9 cellular contexts compared by ENCODE assay signal in genomic region chr2:30446602-30447148, GRCh38. TPM values are rescaled to one million over a fixed set of nuclear protein-coding genes. Genes with fewer than 3 reads are reported as not detected.
DNase-seq lines count a peak whose midpoint lies in the region; ATAC-seq, FAIRE-seq and TF ChIP-seq lines count a peak whose summit lies in the region.
"Had no signal": no experiment of that assay in that cellular context is flagged by ENCODE, and none has a peak within 500 bp of the region (broad histone marks: within the 10 kb centered on the region; RNA-seq: fewer than 3 reads in every experiment).

No MANE protein-coding gene starts in this region.

- BruUV-seq in GM12878 (replicated peaks; lab: Mats Ljungman, UMichigan) = no TSS peak

- peaks cover 15% of the 10 kb centered on the region; the same call in 1 of the 2 replicates for H3K27me3 ChIP-seq in HUES64 (ENCODE audit: insufficient read depth, low read length)
- H3K27me3 ChIP-seq in GM12878 (replicated peaks in 1 of 2; ENCODE audit: control insufficient read depth in 2 of 2, insufficient read depth in 2 of 2, low read length in 1 of 2) = no peaks in the 10 kb centered on the region
- H3K27me3 ChIP-seq in upper lobe of right lung = no peaks in the 10 kb centered on the region

- DNase-seq in NCI-H1105 treated with DMSO at 0.1 percent for 48 hours (lab: John Stamatoyannopoulos, UW) = peak; percentile 28
- DNase-seq in NCI-H1105 (lab: John Stamatoyannopoulos, UW) = no peak
- no peak for DNase-seq in GM12878 (ENCODE audit: low read depth, low spot score)
- DNase-seq in lower leg skin (ENCODE audit: low spot score in 2 of 2) = no peak
- no peak for DNase-seq in upper lobe of right lung
- DNase-seq in NCI-H1436 treated with DMSO at 0.1 percent for 48 hours (lab: John Stamatoyannopoulos, UW) = no peak
- no peak for DNase-seq in T1000 (lab: John Stamatoyannopoulos, UW)

- 0 out of 2 replicates have a peak, but pooled peaks have one; percentile 6 for TF ChIP-seq RAD21 in GM12878 (IDR thresholded peaks at IDR 0.05; ENCODE audit: insufficient read depth, low read depth, low read length)

- in situ Hi-C loops in GM12878 (cut with MboI) = loop anchor here (5.0 kb wide), 1 partner anchor 261 kb away; no protein-coding TSS in a partner anchor

- no peaks in the 10 kb centered on the region for H3K36me3 ChIP-seq in HUES64 (ENCODE audit: insufficient read depth, low read length)
- H3K36me3 ChIP-seq in GM12878 (ENCODE audit: control insufficient read depth in 2 of 2, insufficient read depth in 2 of 2, low read length in 1 of 2) = no peaks in the 10 kb centered on the region
- H3K36me3 ChIP-seq in upper lobe of right lung = no peaks in the 10 kb centered on the region

- H4K20me1 ChIP-seq in GM12878 (ENCODE audit: control insufficient read depth, insufficient read depth) = no peaks in the 10 kb centered on the region

- H3K4me2 ChIP-seq in GM12878 (ENCODE audit: control insufficient read depth, insufficient read depth) = peak overlapping the region; percentile 96

- POLR2A ChIA-PET in GM12878 (lab: Charles Lee) = interaction anchor here (0.9 to 1.6 kb wide), 4 partner anchors 10 to 224 kb away, joined by 3 to 4 read pairs (median 4); no protein-coding TSS in a partner anchor

- H3K27ac ChIP-seq in HUES64 (ENCODE audit: low read depth, low read length) = no peak overlapping the region; the same call in 1 of the 2 replicates
- H3K27ac ChIP-seq in GM12878 (ENCODE audit: control insufficient read depth, insufficient read depth) = peak overlapping the region; percentile 77
- H3K27ac ChIP-seq in upper lobe of right lung = peak overlapping the region; percentile 85

- TF ChIP-seq EP300 in GM12878 (IDR thresholded peaks at IDR 0.05; ENCODE audit: borderline replicate concordance in 1 of 2, control insufficient read depth in 1 of 2, low read depth in 2 of 2, low read length in 2 of 2) = no peak

- SMC1A ChIA-PET in GM12878 (lab: Charles Lee; ENCODE audit: uncharacterized antibody, unreplicated experiment) = interaction anchor here (0.7 to 4.2 kb wide), 19 partner anchors 9 to 282 kb away, joined by 3 to 26 read pairs (median 4); no protein-coding TSS in a partner anchor

- H3K4me3 ChIP-seq in HUES64 (ENCODE audit: low read length) (peak overlapping the region; percentile 91), GM12878 (peak overlapping the region; percentile 93), lower leg skin (ENCODE audit: low read depth, poor library complexity, severe bottlenecking) (peak overlapping the region; percentile 83), upper lobe of right lung (peak overlapping the region; percentile 96)

- H2AFZ ChIP-seq in GM12878 (ENCODE audit: control insufficient read depth, low read depth, low read length) = peak overlapping the region; percentile 98

- intact Hi-C loops in GM12878 (cut with micrococcal nuclease; ENCODE audit: unreplicated experiment) (loop anchor here (2.0 to 5.0 kb wide), 3 partner anchors 109 to 239 kb away; no protein-coding TSS in a partner anchor), lower leg skin (cut with DNase I; ENCODE audit: low total_unique reads) (no loop called here), upper lobe of right lung (cut with DNase I) (no loop called here)

- TF ChIP-seq POLR2A in GM12878 (IDR thresholded peaks at IDR 0.05; ENCODE audit: low read depth, low read length) = no peak
- TF ChIP-seq POLR2A in lower leg skin (IDR thresholded peaks at IDR 0.05) = no peak

- peak; percentile 25 for ATAC-seq in GM12878
- ATAC-seq in upper lobe of right lung = no peak

- WGBS in HUES64 = 16% methylated on average over 12 of the region's 12 CpGs
- under 1% methylated on average over 12 of the region's 12 CpGs for WGBS in GM12878 (ENCODE audit: insufficient coverage, insufficient replicate concordance, low lambda C conversion rate, missing lambda C conversion rate)
- 2 to 18% methylated on average over 12 of the region's 12 CpGs for WGBS in lower leg skin, 2 donors

- peaks cover 11% of the 10 kb centered on the region for H3K4me1 ChIP-seq in HUES64 (ENCODE audit: insufficient read depth, low read length)
- no peaks in the 10 kb centered on the region; the same call in 1 of the 2 replicates for H3K4me1 ChIP-seq in GM12878 (ENCODE audit: control insufficient read depth, insufficient read depth, low read length)
- no peaks in the 10 kb centered on the region for H3K4me1 ChIP-seq in upper lobe of right lung

- CTCF ChIA-PET in GM12878 (lab: Yijun Ruan, JAX) = interaction anchor here (0.6 to 2.1 kb wide), 14 partner anchors 10 to 282 kb away, joined by 3 to 13 read pairs (median 3); no protein-coding TSS in a partner anchor

- peaks cover 25% of the 10 kb centered on the region for H3K79me2 ChIP-seq in GM12878 (ENCODE audit: control insufficient read depth, insufficient read depth, low read length)

- no peak for FAIRE-seq in GM12878 (lab: Jason Lieb, UNC)
- FAIRE-seq: A204.1 had no signal

- TF ChIP-seq CTCF in GM12878 (IDR thresholded peaks at IDR 0.05 in 2 of 3, conservative IDR thresholded peaks at IDR 0.05 in 1 of 3; ENCODE audit: control insufficient read depth in 2 of 3, extremely low read depth in 1 of 3, insufficient read depth in 1 of 3, low read depth in 3 of 3, low read length in 3 of 3) (no peak), lower leg skin (IDR thresholded peaks at IDR 0.05) (no peak), upper lobe of right lung (IDR thresholded peaks at IDR 0.05) (no peak)

- RAD21 ChIA-PET in GM12878 (lab: Charles Lee; ENCODE audit: unreplicated experiment) = interaction anchor here (0.7 to 4.3 kb wide), 13 partner anchors 24 to 300 kb away, joined by 3 to 20 read pairs (median 5); partner anchors contain the start of genes LBH and YPEL5

- H3K9me3 ChIP-seq in HUES64 (ENCODE audit: insufficient read depth, low read depth, low read length) (no peaks in the 10 kb centered on the region), GM12878 (replicated peaks; ENCODE audit: control insufficient read depth, insufficient read depth, low read length) (no peaks in the 10 kb centered on the region), upper lobe of right lung (no peaks in the 10 kb centered on the region)

- peak overlapping the region; percentile 90 for H3K9ac ChIP-seq in HUES64 (ENCODE audit: low read depth, low read length)
- peak overlapping the region; percentile 86 for H3K9ac ChIP-seq in GM12878 (ENCODE audit: control insufficient read depth, insufficient read depth, low read length)

TF ChIP-seq in GM12878, 131 proteins besides CTCF, POLR2A, EP300 and RAD21:
- TF ChIP-seq MEF2A (IDR thresholded peaks at IDR 0.05; ENCODE audit: insufficient read depth, low read depth, low read length) (no peak), SRF (IDR thresholded peaks at IDR 0.05; ENCODE audit: low read depth in 2 of 2, low read length in 2 of 2) (no peak), PAX8 (IDR thresholded peaks at IDR 0.05) (no peak)
TF ChIP-seq in GM12878: peak in this region for 0.

RNA-seq across cellular contexts. Expression of gene LCLAT1, which starts 0.4 kb away (rescaled TPM):
- 10.1 TPM for polyA plus RNA-seq in HUES64 (2013, experiment 1 of 2)
- 11.1 TPM for polyA plus RNA-seq in HUES64 (2013, experiment 2 of 2)
- 56.2 and 59.7 TPM in 2 replicates for total RNA-seq in GM12878 (2013; cell fraction: nucleolus; rRNA removed)
- 9.6 and 11.1 TPM in 2 replicates for total RNA-seq in GM12878 (2014; rRNA removed)
- total RNA-seq in GM12878 (2014; rRNA removed; fragmentation: Illumina TruSeq; extraction: Trizol) = 14.5 and 15.7 TPM in 2 replicates
- total RNA-seq in GM12878 (2021) = 17.5 and 18.6 TPM in 2 replicates
- 1.8 TPM for polyA plus RNA-seq in GM12878 (2011; ENCODE audit: low read depth)
- polyA plus RNA-seq in GM12878 (2011; rRNA removed) = 16.2 and 22.7 TPM in 2 replicates
- polyA plus RNA-seq in GM12878 (2011; cell fraction: cytosol; rRNA removed) = 8.1 and 8.3 TPM in 2 replicates
- polyA plus RNA-seq in GM12878 (2011; cell fraction: nucleus; rRNA removed) = 8.1 and 8.3 TPM in 2 replicates
- polyA plus RNA-seq in GM12878 (2012) = 2.9 and 3.3 TPM in 2 replicates
- polyA plus RNA-seq in GM12878 (2014; fragmentation: Illumina TruSeq; extraction: Trizol) = 10.8 and 11.9 TPM in 2 replicates
- polyA plus RNA-seq in GM12878 (2014; fragmentation: Nextera tagmentation; extraction: Ambion mirVana) = 10 to 100 TPM in 1 of 2 experiments, 1 to 10 TPM in 1; 8.1 to 33.0 TPM
- polyA plus RNA-seq in GM12878 (2014; rRNA removed) = 8.5 and 9.4 TPM in 2 replicates
- 10 to 100 TPM; 22.7 to 24.3 TPM for polyA plus RNA-seq in GM12878 (2016; fragmentation: Nextera tagmentation; extraction: Ambion mirVana)
- polyA minus RNA-seq in GM12878 (2011; rRNA and poly(A)+ RNA removed) = 33.5 and 41.1 TPM in 2 replicates
- polyA minus RNA-seq in GM12878 (2011; cell fraction: cytosol; rRNA and poly(A)+ RNA removed) = 9.9 and 10.3 TPM in 2 replicates
- 19.6 and 39.4 TPM in 2 replicates for polyA minus RNA-seq in GM12878 (2011; cell fraction: nucleus; rRNA and poly(A)+ RNA removed)
- 10 to 100 TPM in 3 of 4 donors, 1 to 10 TPM in 1; 5.2 to 19.1 (median 12.0) TPM for total RNA-seq in lower leg skin
- 16.5 TPM for total RNA-seq in upper lobe of right lung
